12 cellular contexts compared by ENCODE assay signal in genomic region chr6:89970072-89970471, GRCh38.
DNase-seq lines count a peak whose midpoint lies in the region; ATAC-seq, FAIRE-seq and TF ChIP-seq lines count a peak whose summit lies in the region.
"Had no signal": no experiment of that assay in that cellular context is flagged by ENCODE, and none has a peak within 500 bp of the region (broad histone marks: within the 10 kb centered on the region; RNA-seq: fewer than 3 reads in every experiment).

No MANE protein-coding gene starts in this region.

- peaks cover 4% of the 10 kb centered on the region for H3K9me3 Mint-ChIP-seq in activated naive CD8-positive, alpha-beta T cell treated with anti-CD3 and anti-CD28 coated beads, Interleukin-2, amount 50 U/mL, for 24 hours

- FAIRE-seq in A549 (lab: Jason Lieb, UNC), result no peak

- peaks cover 45% of the 10 kb centered on the region for H3K4me1 Mint-ChIP-seq in activated naive CD8-positive, alpha-beta T cell treated with anti-CD3 and anti-CD28 coated beads, Interleukin-2, amount 50 U/mL, for 24 hours

- H3K36me3 Mint-ChIP-seq in activated naive CD8-positive, alpha-beta T cell treated with anti-CD3 and anti-CD28 coated beads, Interleukin-2, amount 50 U/mL, for 24 hours (ENCODE audit: low read depth), result peaks cover 48% of the 10 kb centered on the region

- DNase-seq in A549 (ENCODE audit: low read depth in 1 of 2, low spot score in 1 of 2), result no peak
- DNase-seq in G401 (ENCODE audit: low spot score), result peak; percentile 57
- DNase-seq in left ventricle myocardium superior, result peak; percentile 32
- no peak for DNase-seq in activated naive CD8-positive, alpha-beta T cell treated with anti-CD3 and anti-CD28 coated beads, Interleukin-2, amount 50 U/mL, for 24 hours
- no peak for DNase-seq in activated naive CD4-positive, alpha-beta T cell treated with anti-CD3 and anti-CD28 coated beads, Interleukin-2, amount 50 U/mL, for 16 hours
- DNase-seq in HuH-7.5 (ENCODE audit: low spot score), result no peak
- DNase-seq: activated effector memory CD4-positive, alpha-beta T cell treated with Interleukin-2 at 50 U/mL for 16 hours; sigmoid colon; stimulated activated CD4-positive, alpha-beta T cell treated with anti-CD3 and anti-CD28 coated beads, Interleukin-2, amount 100 ng/mL, for 24 hours had no signal

- CTCF ChIA-PET in A549 (lab: Yijun Ruan, JAX), result interaction anchor here (0.7 to 2.9 kb wide), 5 partner anchors 428 to 509 kb away, joined by 3 to 14 read pairs (median 3); no protein-coding TSS in a partner anchor

- no peaks in the 10 kb centered on the region for H3K9me3 ChIP-seq in A549
- H3K9me3 ChIP-seq: neutrophil, sigmoid colon had no signal

- POLR2A ChIA-PET in A549 (lab: Yijun Ruan, JAX), result no interaction called here

- no peak overlapping the region for H3K4me3 ChIP-seq in A549
- H3K4me3 ChIP-seq: sigmoid colon had no signal

- H3K27me3 Mint-ChIP-seq in activated naive CD8-positive, alpha-beta T cell treated with anti-CD3 and anti-CD28 coated beads, Interleukin-2, amount 50 U/mL, for 24 hours, result no peaks in the 10 kb centered on the region

- intact Hi-C loops in left ventricle myocardium superior (cut with micrococcal nuclease), result loop anchor here (1.0 to 10.0 kb wide), 3 partner anchors 335 to 509 kb away; no protein-coding TSS in a partner anchor

- no peak for TF ChIP-seq CTCF in A549 (IDR thresholded peaks at IDR 0.05)

- 60% methylated on average over 7 of the region's 7 CpGs for WGBS in A549 (ENCODE audit: missing lambda C conversion rate)

- no peak overlapping the region for H3K4me2 ChIP-seq in A549

- no peak for TF ChIP-seq RAD21 in A549 (conservative IDR thresholded peaks at IDR 0.05 in 1 of 2, IDR thresholded peaks at IDR 0.05 in 1 of 2)

- in situ Hi-C loops in G401 (cut with HindIII; ENCODE audit: low sequenced_read_pairs), result no loop called here

- H3K27ac Mint-ChIP-seq in activated naive CD8-positive, alpha-beta T cell treated with anti-CD3 and anti-CD28 coated beads, Interleukin-2, amount 50 U/mL, for 24 hours, result no peak overlapping the region

- no peak for TF ChIP-seq EP300 in A549 (IDR thresholded peaks at IDR 0.05)

- H3K4me3 Mint-ChIP-seq in activated naive CD8-positive, alpha-beta T cell treated with anti-CD3 and anti-CD28 coated beads, Interleukin-2, amount 50 U/mL, for 24 hours, result no peak overlapping the region

- no peak overlapping the region for H3K27ac ChIP-seq in A549
- H3K27ac ChIP-seq: neutrophil, sigmoid colon had no signal

- TF ChIP-seq POLR2A in A549 (IDR thresholded peaks at IDR 0.05; ENCODE audit: low read length), result no peak

- H3K4me1 ChIP-seq in A549, result no peaks in the 10 kb centered on the region

- ATAC-seq in A549 (peak; percentile 68 to 77; a peak in 3 of 6 replicates), SK-N-SH treated with all-trans-retinoic acid at 6 μM for 48 hours (peak; percentile 55), left ventricle myocardium superior (peak; percentile 88), HG03460 (IDR thresholded peaks at IDR 0.05; ENCODE audit: unreplicated experiment) (no peak)
- ATAC-seq in activated naive CD8-positive, alpha-beta T cell treated with anti-CD3 and anti-CD28 coated beads, Interleukin-2, amount 50 U/mL, for 24 hours, result no peak

TF ChIP-seq in A549, 52 proteins besides CTCF, POLR2A, EP300 and RAD21:
- TF ChIP-seq EHF (CRISPR knock-in tag; IDR thresholded peaks at IDR 0.05), result no peak
- no peak for TF ChIP-seq RFX5 (IDR thresholded peaks at IDR 0.05)
- TF ChIP-seq MAFK (IDR thresholded peaks at IDR 0.05; ENCODE audit: partially characterized antibody), result no peak
- TF ChIP-seq PHF8 (IDR thresholded peaks at IDR 0.05; ENCODE audit: borderline replicate concordance, low read depth), result no peak
- no peak for TF ChIP-seq HOXB5 (CRISPR knock-in tag; IDR thresholded peaks at IDR 0.05)
- no peak for TF ChIP-seq MAZ (IDR thresholded peaks at IDR 0.05; ENCODE audit: borderline replicate concordance, low read depth, low read length)
- no peak for TF ChIP-seq RCOR1 (IDR thresholded peaks at IDR 0.05; ENCODE audit: low read depth, low read length)
- no peak for TF ChIP-seq FOSB (CRISPR knock-in tag; IDR thresholded peaks at IDR 0.05)
- TF ChIP-seq, protein P1, sequence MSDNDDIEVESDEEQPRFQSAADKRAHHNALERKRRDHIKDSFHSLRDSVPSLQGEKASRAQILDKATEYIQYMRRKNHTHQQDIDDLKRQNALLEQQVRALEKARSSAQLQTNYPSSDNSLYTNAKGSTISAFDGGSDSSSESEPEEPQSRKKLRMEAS (IDR thresholded peaks at IDR 0.05), result no peak
- no peak for TF ChIP-seq RARB (CRISPR knock-in tag; IDR thresholded peaks at IDR 0.05)
- no peak for TF ChIP-seq NR3C1 (IDR thresholded peaks at IDR 0.05)
- TF ChIP-seq CEBPB (IDR thresholded peaks at IDR 0.05), result no peak
- no peak for TF ChIP-seq GATA3 (IDR thresholded peaks at IDR 0.05; ENCODE audit: borderline replicate concordance)
- TF ChIP-seq NFE2L2 (conservative IDR thresholded peaks at IDR 0.05; ENCODE audit: low read length), result no peak
- TF ChIP-seq BHLHE40 (IDR thresholded peaks at IDR 0.05; ENCODE audit: low read depth, low read length), result no peak
- TF ChIP-seq HEYL (CRISPR knock-in tag; IDR thresholded peaks at IDR 0.05), result no peak

TF ChIP-seq in SK-N-SH treated with all-trans-retinoic acid at 6 μM for 48 hours, 23 proteins besides CTCF, POLR2A, EP300 and RAD21:
- TF ChIP-seq CSDC2 (CRISPR knock-in tag; IDR thresholded peaks at IDR 0.05), result no peak
TF ChIP-seq in SK-N-SH treated with all-trans-retinoic acid at 6 μM for 48 hours: peak in this region for 0.

Comparison
In these comparisons a context has a peak if more than half of its experiments do, and no peak if none do; other contexts are left out.
1. ATAC-seq: peak in A549 (2 of 2), SK-N-SH treated with all-trans-retinoic acid at 6 μM for 48 hours (single experiment) and left ventricle myocardium superior (single experiment); none in activated naive CD8-positive, alpha-beta T cell treated with anti-CD3 and anti-CD28 coated beads, Interleukin-2, amount 50 U/mL, for 24 hours (single experiment) and HG03460 (single experiment).
2. DNase-seq: peak in G401 (single experiment) and left ventricle myocardium superior (single experiment); none in A549 (0 of 2), activated naive CD8-positive, alpha-beta T cell treated with anti-CD3 and anti-CD28 coated beads, Interleukin-2, amount 50 U/mL, for 24 hours (single experiment), activated naive CD4-positive, alpha-beta T cell treated with anti-CD3 and anti-CD28 coated beads, Interleukin-2, amount 50 U/mL, for 16 hours (single experiment) and HuH-7.5 (single experiment).